29 cellular contexts compared by ENCODE assay signal in genomic region chr20:61359254-61359653, GRCh38.
DNase-seq lines count a peak whose midpoint lies in the region; ATAC-seq, FAIRE-seq and TF ChIP-seq lines count a peak whose summit lies in the region.
"Had no signal": no experiment of that assay in that cellular context is flagged by ENCODE, and none has a peak within 500 bp of the region (broad histone marks: within the 10 kb centered on the region; RNA-seq: fewer than 3 reads in every experiment).

No MANE protein-coding gene starts in this region.

- H3K27me3 ChIP-seq in GM23338 (ENCODE audit: insufficient read depth) (0 out of 2 replicates have a peak, but pooled peaks cover 7% of the 10 kb centered on the region), RWPE2 (ENCODE audit: insufficient read depth, poor library complexity, severe bottlenecking) (no peaks in the 10 kb centered on the region), endodermal cell (ENCODE audit: control insufficient read depth, insufficient read depth, low read length, poor library complexity, severe bottlenecking) (no peaks in the 10 kb centered on the region)
- H3K27me3 ChIP-seq: BE2C, BLaER1 had no signal

- whole genome bisulfite sequencing in endodermal cell (ENCODE audit: insufficient coverage in 1 of 2, insufficient read length in 1 of 2), 2 experiments: 92 to 94% methylated on average over 10 to 16 of the region's 17 CpGs

- H3K27me3 Mint-ChIP-seq in GM23338 (ENCODE audit: insufficient read depth, low read depth, poor library complexity) (peaks cover 42% of the 10 kb centered on the region), endodermal cell (ENCODE audit: insufficient read depth) (peaks cover 80% of the 10 kb centered on the region)
- H3K27me3 Mint-ChIP-seq: CD4-positive, CD25-positive, alpha-beta regulatory T cell had no signal

- H3K9ac ChIP-seq in endodermal cell (ENCODE audit: extremely low read depth, low read length, poor library complexity, severe bottlenecking): no peak overlapping the region
- H3K9ac ChIP-seq: BLaER1 had no signal

- peak; percentile 31; the same call in 2 of the 3 replicates for ATAC-seq in GM23338
- ATAC-seq in RWPE2 (ENCODE audit: low read depth): no peak
- no peak for ATAC-seq in GM19397 (IDR thresholded peaks at IDR 0.05; ENCODE audit: unreplicated experiment)
- ATAC-seq: GM12878 had no signal

- H3K9me3 Mint-ChIP-seq in GM23338 (peaks cover 5% of the 10 kb centered on the region; the same call in 2 of the 3 replicates), endodermal cell (no peaks in the 10 kb centered on the region)

- H3K36me3 Mint-ChIP-seq in GM23338 (ENCODE audit: low read depth) (peaks cover 12% of the 10 kb centered on the region; the same call in 2 of the 3 replicates), endodermal cell (ENCODE audit: low read depth) (no peaks in the 10 kb centered on the region)
- H3K36me3 Mint-ChIP-seq: CD14-positive monocyte; CD4-positive, alpha-beta memory T cell; CD4-positive, CD25-positive, alpha-beta regulatory T cell; CD8-positive, alpha-beta memory T cell had no signal

- H3K4me3 Mint-ChIP-seq in GM23338 (no peak overlapping the region), endodermal cell (no peak overlapping the region)
- H3K4me3 Mint-ChIP-seq: CD14-positive monocyte; CD4-positive, alpha-beta memory T cell; CD4-positive, CD25-positive, alpha-beta regulatory T cell; CD8-positive, alpha-beta memory T cell had no signal

- H3K36me3 ChIP-seq in GM23338 (ENCODE audit: insufficient read depth) (no peaks in the 10 kb centered on the region), RWPE2 (ENCODE audit: low read depth) (peaks cover 53% of the 10 kb centered on the region), endodermal cell (ENCODE audit: control insufficient read depth, insufficient read depth, low read length) (no peaks in the 10 kb centered on the region)
- H3K36me3 ChIP-seq: BE2C, BLaER1 had no signal

- intact Hi-C loops in posterior vena cava (cut with DNase I): no loop called here

- peaks cover 10% of the 10 kb centered on the region for H3K4me1 Mint-ChIP-seq in GM23338
- peaks cover 13% of the 10 kb centered on the region for H3K4me1 Mint-ChIP-seq in endodermal cell
- H3K4me1 Mint-ChIP-seq: CD4-positive, alpha-beta memory T cell; CD4-positive, CD25-positive, alpha-beta regulatory T cell; CD8-positive, alpha-beta memory T cell had no signal

- no peaks in the 10 kb centered on the region for H3K79me2 ChIP-seq in GM23338 (replicated peaks; ENCODE audit: insufficient read depth)

- H3K4me3 ChIP-seq in GM23338: no peak overlapping the region
- H3K4me3 ChIP-seq in RWPE2 (ENCODE audit: severe bottlenecking): no peak overlapping the region
- no peak overlapping the region for H3K4me3 ChIP-seq in endodermal cell (ENCODE audit: low read length)
- H3K4me3 ChIP-seq: BLaER1, GM12878 had no signal

- no peak overlapping the region for H3K4me2 ChIP-seq in GM23338
- H3K4me2 ChIP-seq: BLaER1 had no signal

- no peak overlapping the region for H2AFZ ChIP-seq in GM23338

- no peak for TF ChIP-seq CTCF in GM23338 (conservative IDR thresholded peaks at IDR 0.05; ENCODE audit: low read depth in 2 of 2)
- TF ChIP-seq CTCF in RWPE2 (IDR thresholded peaks at IDR 0.05; ENCODE audit: poor library complexity, severe bottlenecking): no peak
- no peak for TF ChIP-seq CTCF in endodermal cell (conservative IDR thresholded peaks at IDR 0.05)

- H3K9me3 ChIP-seq in RWPE2 (ENCODE audit: severe bottlenecking): no peaks in the 10 kb centered on the region
- H3K9me3 ChIP-seq in endodermal cell (ENCODE audit: control insufficient read depth, low read length): no peaks in the 10 kb centered on the region
- H3K9me3 ChIP-seq: BE2C, BLaER1 had no signal

- H3K27ac ChIP-seq in GM23338 (ENCODE audit: low read depth): no peak overlapping the region
- H3K27ac ChIP-seq in RWPE2 (ENCODE audit: poor library complexity, severe bottlenecking): no peak overlapping the region
- H3K27ac ChIP-seq in endodermal cell (ENCODE audit: low read depth, low read length): no peak overlapping the region
- H3K27ac ChIP-seq: BLaER1 had no signal

- no peak for FAIRE-seq in RCC 7860 (lab: Jason Lieb, UNC)
- FAIRE-seq: A204.1, GM12878, GM12892, GM18507 had no signal

- no peaks in the 10 kb centered on the region for H3K9me2 ChIP-seq in GM23338 (ENCODE audit: insufficient read depth)

- DNase-seq in GM23338 (ENCODE audit: low spot score) (no peak), RWPE2 (ENCODE audit: low spot score) (peak; percentile 85), endodermal cell (no peak), posterior vena cava (ENCODE audit: low spot score) (peak; percentile 74), NCI-H1092 treated with DMSO at 0.1 percent for 48 hours (lab: John Stamatoyannopoulos, UW) (no peak), RCC 7860 (ENCODE audit: low spot score) (no peak), GOT3 (lab: John Stamatoyannopoulos, UW) (no peak)
- DNase-seq: 8988T; ACHN; BE2C; C1 segment of cervical spinal cord; CD4-positive, alpha-beta memory T cell; CD4-positive, CD25-positive, alpha-beta regulatory T cell; CD8-positive, alpha-beta memory T cell; COR-L47; DMS 273 treated with DMSO at 0.1 percent for 48 hours; DMS153; DMS53; DMS79; DND-41; EL; GDM1 had no signal

- no peaks in the 10 kb centered on the region for H3F3A ChIP-seq in GM23338 (replicated peaks; ENCODE audit: low read depth)

- H3K27ac Mint-ChIP-seq in GM23338: no peak overlapping the region
- H3K27ac Mint-ChIP-seq in endodermal cell: peak overlapping the region; percentile 10
- H3K27ac Mint-ChIP-seq: CD14-positive monocyte; CD4-positive, alpha-beta memory T cell; CD8-positive, alpha-beta memory T cell had no signal

- H4K20me1 ChIP-seq in GM23338 (replicated peaks; ENCODE audit: insufficient read depth): no peaks in the 10 kb centered on the region
- H4K20me1 ChIP-seq: BLaER1 had no signal

- no peaks in the 10 kb centered on the region for H3K4me1 ChIP-seq in GM23338 (ENCODE audit: insufficient read depth)
- H3K4me1 ChIP-seq in RWPE2 (ENCODE audit: insufficient read depth, poor library complexity, severe bottlenecking): peaks cover under 1% of the 10 kb centered on the region
- no peaks in the 10 kb centered on the region for H3K4me1 ChIP-seq in endodermal cell (ENCODE audit: control insufficient read depth, insufficient read depth, low read length)
- H3K4me1 ChIP-seq: BE2C had no signal

TF ChIP-seq in GM23338, 12 proteins besides CTCF, POLR2A, EP300 and RAD21 (continues in another document):
- TF ChIP-seq ETS1 (IDR thresholded peaks at IDR 0.05) (no peak), ZNF331 (CRISPR knock-in tag; IDR thresholded peaks at IDR 0.05; ENCODE audit: low read depth) (no peak), EZH2phosphoT487 (IDR thresholded peaks at IDR 0.05; ENCODE audit: unreplicated experiment) (no peak), CREB1 (CRISPR knock-in tag; IDR thresholded peaks at IDR 0.05; ENCODE audit: low read depth) (no peak)

Comparison
In these comparisons a context has a peak if more than half of its experiments do, and no peak if none do; other contexts are left out.
1. DNase-seq: peak in RWPE2 (single experiment) and posterior vena cava (single experiment); none in GM23338 (single experiment), endodermal cell (single experiment), NCI-H1092 treated with DMSO at 0.1 percent for 48 hours (single experiment), RCC 7860 (single experiment) and GOT3 (single experiment).